In genomic region chr2:54052825-54053718, GRCh38 we compare ENCODE assay signal across 8 cellular contexts.
DNase-seq lines count a peak whose midpoint lies in the region; ATAC-seq and TF ChIP-seq lines count a peak whose summit lies in the region.

No MANE protein-coding gene starts in this region.

- no peak overlapping the region for H3K4me3 Mint-ChIP-seq in glutamatergic neuron (ENCODE audit: unreplicated experiment)

- no peaks in the 10 kb centered on the region for H3K9me3 ChIP-seq in BE2C

- TF ChIP-seq CTCF in BE2C (IDR thresholded peaks at IDR 0.05; ENCODE audit: low read depth, low read length), result peak; percentile 47
- peak; percentile 13 for TF ChIP-seq CTCF in glutamatergic neuron (IDR thresholded peaks at IDR 0.05; ENCODE audit: partially characterized antibody, unreplicated experiment)

- H3K27ac Mint-ChIP-seq in glutamatergic neuron (ENCODE audit: unreplicated experiment), result no peak overlapping the region

- no peaks in the 10 kb centered on the region for H3K4me1 ChIP-seq in BE2C

- no peak overlapping the region for H3K4me3 ChIP-seq in BE2C (ENCODE audit: low read depth, low read length)

- H3K36me3 Mint-ChIP-seq in glutamatergic neuron (ENCODE audit: unreplicated experiment), result no peaks in the 10 kb centered on the region

- H3K4me1 Mint-ChIP-seq in glutamatergic neuron (ENCODE audit: low read depth, unreplicated experiment), result no peaks in the 10 kb centered on the region

- peak; percentile 25 for ATAC-seq in GM19438 (IDR thresholded peaks at IDR 0.05; ENCODE audit: low read depth, unreplicated experiment)

- no peaks in the 10 kb centered on the region for H3K27me3 ChIP-seq in BE2C

- no peaks in the 10 kb centered on the region for H3K9me3 Mint-ChIP-seq in glutamatergic neuron (ENCODE audit: unreplicated experiment)

- H3K36me3 ChIP-seq in BE2C, result no peaks in the 10 kb centered on the region

- DNase-seq in BE2C, result peak; percentile 6
- DNase-seq in OCI-M1 (lab: John Stamatoyannopoulos, UW), result peak; percentile 26
- no peak for DNase-seq in glutamatergic neuron
- DNase-seq in GF-D8 (lab: John Stamatoyannopoulos, UW), result no peak
- DNase-seq in medulla oblongata (ENCODE audit: extremely low spot score), result no peak
- DNase-seq in COR-L47 (lab: John Stamatoyannopoulos, UW), result no peak
- DNase-seq in T1000 (lab: John Stamatoyannopoulos, UW), result no peak

- peaks cover 4% of the 10 kb centered on the region for H3K27me3 Mint-ChIP-seq in glutamatergic neuron (ENCODE audit: unreplicated experiment)

Comparison
In these comparisons a context has a peak if more than half of its experiments do, and no peak if none do; other contexts are left out.
1. DNase-seq: peak in BE2C (single experiment) and OCI-M1 (single experiment); none in glutamatergic neuron (single experiment), GF-D8 (single experiment), medulla oblongata (single experiment), COR-L47 (single experiment) and T1000 (single experiment).